ENCODE assay signal across 13 cellular contexts in genomic region chr2:120783969-120784372, GRCh38. TPM values are rescaled to one million over a fixed set of nuclear protein-coding genes. Genes with fewer than 3 reads are reported as not detected.
DNase-seq lines count a peak whose midpoint lies in the region; ATAC-seq and TF ChIP-seq lines count a peak whose summit lies in the region.
"Had no signal": no experiment of that assay in that cellular context is flagged by ENCODE, and none has a peak within 500 bp of the region (broad histone marks: within the 10 kb centered on the region; RNA-seq: fewer than 3 reads in every experiment).

No MANE protein-coding gene starts in this region.

- ATAC-seq in GM23338 (no peak), GM21619 (IDR thresholded peaks at IDR 0.05; ENCODE audit: unreplicated experiment) (no peak)
- no peak for ATAC-seq in activated CD4-positive, alpha-beta T cell treated with anti-CD3 and anti-CD28 coated beads for 36 hours
- no peak for ATAC-seq in stimulated activated naive CD8-positive, alpha-beta T cell treated with anti-CD3 and anti-CD28 coated beads, Interleukin-15, amount 100 ng/mL, for 72 hours

- H3K9me2 ChIP-seq in GM23338 (ENCODE audit: insufficient read depth): no peaks in the 10 kb centered on the region

- H3K4me1 ChIP-seq in BE2C (peaks cover 18% of the 10 kb centered on the region), GM23338 (ENCODE audit: insufficient read depth) (peaks cover 72% of the 10 kb centered on the region)

- peak; percentile 54 for DNase-seq in BE2C
- DNase-seq in GM23338 (ENCODE audit: low spot score): no peak
- peak; percentile 40 for DNase-seq in myocyte (ENCODE audit: low read depth)
- DNase-seq in activated CD8-positive, alpha-beta memory T cell treated with anti-CD3 and anti-CD28 coated beads, Interleukin-2, amount 50 U/mL, for 48 hours: no peak
- no peak for DNase-seq in activated CD4-positive, alpha-beta T cell treated with anti-CD3 and anti-CD28 coated beads for 36 hours
- DNase-seq in stimulated activated naive CD8-positive, alpha-beta T cell treated with anti-CD3 and anti-CD28 coated beads, Interleukin-15, amount 100 ng/mL, for 72 hours: no peak
- DNase-seq: AML-193; CD4-positive, alpha-beta memory T cell; GF-D8; GOT3; Karpas-422 had no signal

- H3K27ac ChIP-seq in GM23338 (ENCODE audit: low read depth): no peak overlapping the region
- H3K27ac ChIP-seq in VCaP: peak overlapping the region; percentile 14; the same call in 1 of the 2 replicates

- H4K20me1 ChIP-seq in GM23338 (replicated peaks; ENCODE audit: insufficient read depth): peaks cover 16% of the 10 kb centered on the region; the same call in 1 of the 2 replicates

- TF ChIP-seq CTCF in BE2C (IDR thresholded peaks at IDR 0.05; ENCODE audit: low read depth, low read length) (no peak), GM23338 (conservative IDR thresholded peaks at IDR 0.05; ENCODE audit: low read depth in 2 of 2) (no peak), VCaP (conservative IDR thresholded peaks at IDR 0.05) (no peak)

- peaks cover 22% of the 10 kb centered on the region for H3K27me3 Mint-ChIP-seq in GM23338 (ENCODE audit: insufficient read depth, low read depth, poor library complexity)
- H3K27me3 Mint-ChIP-seq in activated CD4-positive, alpha-beta T cell treated with anti-CD3 and anti-CD28 coated beads for 36 hours: no peaks in the 10 kb centered on the region
- H3K27me3 Mint-ChIP-seq in stimulated activated naive CD8-positive, alpha-beta T cell treated with anti-CD3 and anti-CD28 coated beads, Interleukin-15, amount 100 ng/mL, for 72 hours: peaks cover 21% of the 10 kb centered on the region

- no peaks in the 10 kb centered on the region; the same call in 2 of the 3 replicates for H3K36me3 Mint-ChIP-seq in GM23338 (ENCODE audit: low read depth)
- H3K36me3 Mint-ChIP-seq in activated CD4-positive, alpha-beta T cell treated with anti-CD3 and anti-CD28 coated beads for 36 hours (ENCODE audit: low read depth): no peaks in the 10 kb centered on the region
- H3K36me3 Mint-ChIP-seq: CD4-positive, alpha-beta memory T cell had no signal

- peaks cover 92% of the 10 kb centered on the region for H3K79me2 ChIP-seq in GM23338 (replicated peaks; ENCODE audit: insufficient read depth)

- H3F3A ChIP-seq in GM23338 (replicated peaks; ENCODE audit: low read depth): peaks cover 46% of the 10 kb centered on the region

- peak overlapping the region; percentile 69 for H3K27ac Mint-ChIP-seq in GM23338
- no peak overlapping the region for H3K27ac Mint-ChIP-seq in activated CD4-positive, alpha-beta T cell treated with anti-CD3 and anti-CD28 coated beads for 36 hours
- H3K27ac Mint-ChIP-seq in stimulated activated naive CD8-positive, alpha-beta T cell treated with anti-CD3 and anti-CD28 coated beads, Interleukin-15, amount 100 ng/mL, for 72 hours: no peak overlapping the region

- no peaks in the 10 kb centered on the region for H3K36me3 ChIP-seq in BE2C
- H3K36me3 ChIP-seq in GM23338 (ENCODE audit: insufficient read depth): no peaks in the 10 kb centered on the region

- peak overlapping the region; percentile 7; the same call in 1 of the 3 replicates for H3K4me3 Mint-ChIP-seq in GM23338
- H3K4me3 Mint-ChIP-seq in activated CD4-positive, alpha-beta T cell treated with anti-CD3 and anti-CD28 coated beads for 36 hours: no peak overlapping the region
- H3K4me3 Mint-ChIP-seq in stimulated activated naive CD8-positive, alpha-beta T cell treated with anti-CD3 and anti-CD28 coated beads, Interleukin-15, amount 100 ng/mL, for 72 hours: no peak overlapping the region
- H3K4me3 Mint-ChIP-seq: CD4-positive, alpha-beta memory T cell had no signal

- H3K4me1 Mint-ChIP-seq in GM23338: peaks cover 79% of the 10 kb centered on the region
- peaks cover 5% of the 10 kb centered on the region for H3K4me1 Mint-ChIP-seq in activated CD4-positive, alpha-beta T cell treated with anti-CD3 and anti-CD28 coated beads for 36 hours
- peaks cover 10% of the 10 kb centered on the region for H3K4me1 Mint-ChIP-seq in stimulated activated naive CD8-positive, alpha-beta T cell treated with anti-CD3 and anti-CD28 coated beads, Interleukin-15, amount 100 ng/mL, for 72 hours

- H3K9me3 Mint-ChIP-seq in GM23338: no peaks in the 10 kb centered on the region
- no peaks in the 10 kb centered on the region for H3K9me3 Mint-ChIP-seq in activated CD4-positive, alpha-beta T cell treated with anti-CD3 and anti-CD28 coated beads for 36 hours (ENCODE audit: low read depth)
- H3K9me3 Mint-ChIP-seq in stimulated activated naive CD8-positive, alpha-beta T cell treated with anti-CD3 and anti-CD28 coated beads, Interleukin-15, amount 100 ng/mL, for 72 hours: no peaks in the 10 kb centered on the region
- H3K9me3 Mint-ChIP-seq: CD4-positive, alpha-beta memory T cell had no signal

- POLR2A ChIA-PET in activated CD4-positive, alpha-beta T cell treated with anti-CD3 and anti-CD28 coated beads for 36 hours (lab: Charles Lee): no interaction called here

- H3K4me2 ChIP-seq in GM23338: peak overlapping the region; percentile 59

- H2AFZ ChIP-seq in GM23338: no peak overlapping the region

- H3K9me3 ChIP-seq in BE2C: no peaks in the 10 kb centered on the region

- H3K4me3 ChIP-seq in BE2C (ENCODE audit: low read depth, low read length) (no peak overlapping the region), GM23338 (no peak overlapping the region)

- intact Hi-C loops in activated CD4-positive, alpha-beta T cell treated with anti-CD3 and anti-CD28 coated beads for 36 hours (cut with DNase I, micrococcal nuclease): no loop called here

- CTCF ChIA-PET in activated CD4-positive, alpha-beta T cell treated with anti-CD3 and anti-CD28 coated beads for 36 hours (lab: Charles Lee): no interaction called here

- no peaks in the 10 kb centered on the region for H3K27me3 ChIP-seq in BE2C
- no peaks in the 10 kb centered on the region for H3K27me3 ChIP-seq in GM23338 (ENCODE audit: insufficient read depth)

TF ChIP-seq in GM23338, 12 proteins besides CTCF, POLR2A, EP300 and RAD21 (continues in another document):
- TF ChIP-seq, protein P1, sequence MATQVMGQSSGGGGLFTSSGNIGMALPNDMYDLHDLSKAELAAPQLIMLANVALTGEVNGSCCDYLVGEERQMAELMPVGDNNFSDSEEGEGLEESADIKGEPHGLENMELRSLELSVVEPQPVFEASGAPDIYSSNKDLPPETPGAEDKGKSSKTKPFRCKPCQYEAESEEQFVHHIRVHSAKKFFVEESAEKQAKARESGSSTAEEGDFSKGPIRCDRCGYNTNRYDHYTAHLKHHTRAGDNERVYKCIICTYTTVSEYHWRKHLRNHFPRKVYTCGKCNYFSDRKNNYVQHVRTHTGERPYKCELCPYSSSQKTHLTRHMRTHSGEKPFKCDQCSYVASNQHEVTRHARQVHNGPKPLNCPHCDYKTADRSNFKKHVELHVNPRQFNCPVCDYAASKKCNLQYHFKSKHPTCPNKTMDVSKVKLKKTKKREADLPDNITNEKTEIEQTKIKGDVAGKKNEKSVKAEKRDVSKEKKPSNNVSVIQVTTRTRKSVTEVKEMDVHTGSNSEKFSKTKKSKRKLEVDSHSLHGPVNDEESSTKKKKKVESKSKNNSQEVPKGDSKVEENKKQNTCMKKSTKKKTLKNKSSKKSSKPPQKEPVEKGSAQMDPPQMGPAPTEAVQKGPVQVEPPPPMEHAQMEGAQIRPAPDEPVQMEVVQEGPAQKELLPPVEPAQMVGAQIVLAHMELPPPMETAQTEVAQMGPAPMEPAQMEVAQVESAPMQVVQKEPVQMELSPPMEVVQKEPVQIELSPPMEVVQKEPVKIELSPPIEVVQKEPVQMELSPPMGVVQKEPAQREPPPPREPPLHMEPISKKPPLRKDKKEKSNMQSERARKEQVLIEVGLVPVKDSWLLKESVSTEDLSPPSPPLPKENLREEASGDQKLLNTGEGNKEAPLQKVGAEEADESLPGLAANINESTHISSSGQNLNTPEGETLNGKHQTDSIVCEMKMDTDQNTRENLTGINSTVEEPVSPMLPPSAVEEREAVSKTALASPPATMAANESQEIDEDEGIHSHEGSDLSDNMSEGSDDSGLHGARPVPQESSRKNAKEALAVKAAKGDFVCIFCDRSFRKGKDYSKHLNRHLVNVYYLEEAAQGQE (IDR thresholded peaks at IDR 0.05; ENCODE audit: unreplicated experiment): no peak
- TF ChIP-seq CREB1 (CRISPR knock-in tag; IDR thresholded peaks at IDR 0.05; ENCODE audit: low read depth) (no peak), ZNF331 (CRISPR knock-in tag; IDR thresholded peaks at IDR 0.05; ENCODE audit: low read depth) (no peak), JUNB (IDR thresholded peaks at IDR 0.05; ENCODE audit: unreplicated experiment) (no peak), NANOG (IDR thresholded peaks at IDR 0.05; ENCODE audit: borderline replicate concordance) (no peak), ZNF114 (CRISPR knock-in tag; IDR thresholded peaks at IDR 0.05) (no peak), POLR2AphosphoS5 (IDR thresholded peaks at IDR 0.05; ENCODE audit: low read depth) (no peak), EZH2 (IDR thresholded peaks at IDR 0.05; ENCODE audit: low read depth, unreplicated experiment) (no peak), EZH2phosphoT487 (IDR thresholded peaks at IDR 0.05; ENCODE audit: unreplicated experiment) (no peak), ETS1 (IDR thresholded peaks at IDR 0.05) (no peak), STAT1 (IDR thresholded peaks at IDR 0.05; ENCODE audit: unreplicated experiment) (no peak)

RNA-seq across cellular contexts. Expression of gene GLI2, which starts 48.3 kb away (rescaled TPM):
- 10.3 TPM for polyA plus RNA-seq in BE2C (2012; ENCODE audit: insufficient read depth, insufficient read length, low read depth)
- 41.7 and 53.6 TPM in 2 replicates for total RNA-seq in GM23338 (2014; rRNA removed; shearing (Covaris generic))
- 57.0 and 67.1 TPM in 2 replicates for polyA plus RNA-seq in GM23338 (2016; fragmentation: Nextera tagmentation; extraction: Ambion mirVana)
- total RNA-seq in myocyte: 0.68 and 0.86 TPM in 2 replicates
- polyA plus RNA-seq in myocyte (2012): 4.5 TPM
- not detected for total RNA-seq in activated CD4-positive, alpha-beta T cell treated with anti-CD3 and anti-CD28 coated beads for 36 hours
- total RNA-seq: CD4-positive, alpha-beta memory T cell had no signal
- polyA plus RNA-seq: CD4-positive, alpha-beta memory T cell had no signal

Comparison
In these comparisons a context has a peak if more than half of its experiments do, and no peak if none do; other contexts are left out.
1. DNase-seq: peak in BE2C (single experiment) and myocyte (single experiment); none in GM23338 (single experiment), activated CD8-positive, alpha-beta memory T cell treated with anti-CD3 and anti-CD28 coated beads, Interleukin-2, amount 50 U/mL, for 48 hours (single experiment), activated CD4-positive, alpha-beta T cell treated with anti-CD3 and anti-CD28 coated beads for 36 hours (single experiment) and stimulated activated naive CD8-positive, alpha-beta T cell treated with anti-CD3 and anti-CD28 coated beads, Interleukin-15, amount 100 ng/mL, for 72 hours (0 of 2).
2. RNA of gene GLI2, which starts 48.3 kb away (total RNA-seq): 41.7 to 53.6 TPM in GM23338; 0.68 to 0.86 TPM in myocyte and not detected in activated CD4-positive, alpha-beta T cell treated with anti-CD3 and anti-CD28 coated beads for 36 hours; every median in the first group is over 10 times any median in the second.